8 cellular contexts compared by ENCODE assay signal in genomic region chr5:52787600-52788504, GRCh38. TPM values are rescaled to one million over a fixed set of nuclear protein-coding genes. Genes with fewer than 3 reads are reported as not detected.
DNase-seq lines count a peak whose midpoint lies in the region; ATAC-seq, FAIRE-seq and TF ChIP-seq lines count a peak whose summit lies in the region.

TSS of gene ITGA1 (plus strand) at chr5:52787916. CDS start at chr5:52788354, 438 bp downstream.
TSS of gene PELO (plus strand) at chr5:52787916. CDS start at chr5:52800395, 12,479 bp downstream.

- peaks cover 0 to 17% (median 8%) of the 10 kb centered on the region in 4 donors for H3K4me1 Mint-ChIP-seq in CD4-positive, CD25-positive, alpha-beta regulatory T cell

- peaks cover 62% of the 10 kb centered on the region for H3K27me3 Mint-ChIP-seq in CD4-positive, CD25-positive, alpha-beta regulatory T cell

- peaks cover 19% of the 10 kb centered on the region for H3K4me1 ChIP-seq in CD4-positive, CD25-positive, alpha-beta regulatory T cell (ENCODE audit: control insufficient read depth, insufficient read depth, low read length, poor library complexity, severe bottlenecking)
- H3K4me1 ChIP-seq in osteoblast (ENCODE audit: insufficient read depth, low read length), result peaks cover 22% of the 10 kb centered on the region

- H3K4me2 ChIP-seq in osteoblast (ENCODE audit: insufficient read depth, low read length), result peak within 1 kb of the TSS; percentile 94

- DNase-seq in CD4-positive, CD25-positive, alpha-beta regulatory T cell, result peak; percentile 5 to 32 (median 14)
- DNase-seq in GM19238 (ENCODE audit: insufficient read length, low spot score), result peak; percentile 19
- peak; percentile 95 for DNase-seq in RPMI7951 (ENCODE audit: low read depth)
- DNase-seq in activated naive CD4-positive, alpha-beta T cell treated with anti-CD3 and anti-CD28 coated beads, Interleukin-2, amount 50 U/mL, for 72 hours (ENCODE audit: low spot score in 2 of 2), result peak; percentile 51 to 81
- peak; percentile 82 for DNase-seq in glomerular visceral epithelial cell (ENCODE audit: extremely low spot score)
- peak; percentile 84 for DNase-seq in osteoblast (ENCODE audit: insufficient read length, low spot score, missing footprints)
- peak; percentile 83 for DNase-seq in urothelium cell line (ENCODE audit: low spot score)

- peaks cover 4% of the 10 kb centered on the region for H3K79me2 ChIP-seq in osteoblast (ENCODE audit: insufficient read depth, low read length)

- H3K9me3 ChIP-seq in CD4-positive, CD25-positive, alpha-beta regulatory T cell (ENCODE audit: control insufficient read depth in 2 of 2, low read length in 2 of 2), result no peaks in the 10 kb centered on the region
- no peaks in the 10 kb centered on the region for H3K9me3 ChIP-seq in osteoblast (ENCODE audit: low read depth, low read length)

- peak within 1 kb of the TSS in 1 of 3 donors; percentile 74 for H3K27ac Mint-ChIP-seq in CD4-positive, CD25-positive, alpha-beta regulatory T cell
- H3K27ac Mint-ChIP-seq in activated naive CD4-positive, alpha-beta T cell treated with anti-CD3 and anti-CD28 coated beads, Interleukin-2, amount 50 U/mL, for 72 hours, result peak within 1 kb of the TSS; percentile 34 to 90

- peak; percentile 20 for FAIRE-seq in urothelium cell line (lab: Jason Lieb, UNC)

- H3K27me3 ChIP-seq in CD4-positive, CD25-positive, alpha-beta regulatory T cell (ENCODE audit: control insufficient read depth, insufficient read depth, low read length), result peaks cover 50% of the 10 kb centered on the region
- H3K27me3 ChIP-seq in osteoblast (ENCODE audit: insufficient read depth, low read length), result no peaks in the 10 kb centered on the region

- TF ChIP-seq CTCF in osteoblast (IDR thresholded peaks at IDR 0.05; ENCODE audit: extremely low read depth, low read depth, low read length), result peak; percentile 14

- H3K4me3 Mint-ChIP-seq in CD4-positive, CD25-positive, alpha-beta regulatory T cell, result peak within 1 kb of the TSS; percentile 13 to 88 (median 85)

- no peaks in the 10 kb centered on the region for H3K36me3 ChIP-seq in CD4-positive, CD25-positive, alpha-beta regulatory T cell (ENCODE audit: control insufficient read depth, insufficient read depth, low read length)
- no peaks in the 10 kb centered on the region for H3K36me3 ChIP-seq in osteoblast (ENCODE audit: insufficient read depth, low read length)

- peak within 1 kb of the TSS; percentile 77 for H3K4me3 ChIP-seq in CD4-positive, CD25-positive, alpha-beta regulatory T cell (ENCODE audit: low read depth, low read length)
- peak within 1 kb of the TSS; percentile 85 for H3K4me3 ChIP-seq in osteoblast (ENCODE audit: insufficient read depth, low read length)

- H4K20me1 ChIP-seq in osteoblast (ENCODE audit: insufficient read depth, low read length), result no peaks in the 10 kb centered on the region

- no peak within 1 kb of the TSS for H3K27ac ChIP-seq in CD4-positive, CD25-positive, alpha-beta regulatory T cell (ENCODE audit: insufficient read depth, low read length, poor library complexity, severe bottlenecking)
- H3K27ac ChIP-seq in osteoblast (ENCODE audit: low read depth, low read length), result peak within 1 kb of the TSS; percentile 76

- peak within 1 kb of the TSS; percentile 96 for H2AFZ ChIP-seq in osteoblast (ENCODE audit: low read length)

- H3K36me3 Mint-ChIP-seq in CD4-positive, CD25-positive, alpha-beta regulatory T cell, result no peaks in the 10 kb centered on the region
- peaks cover 0 to 8% of the 10 kb centered on the region in 2 donors for H3K36me3 Mint-ChIP-seq in activated naive CD4-positive, alpha-beta T cell treated with anti-CD3 and anti-CD28 coated beads, Interleukin-2, amount 50 U/mL, for 72 hours

- ATAC-seq in CD4-positive, CD25-positive, alpha-beta regulatory T cell (ENCODE audit: low read depth in 2 of 2), result peak; percentile 40 to 53
- peak; percentile 67 for ATAC-seq in HG03342 (IDR thresholded peaks at IDR 0.05; ENCODE audit: unreplicated experiment)
- peak; percentile 85 to 86 for ATAC-seq in activated naive CD4-positive, alpha-beta T cell treated with anti-CD3 and anti-CD28 coated beads, Interleukin-2, amount 50 U/mL, for 72 hours

- H3K9me3 Mint-ChIP-seq in CD4-positive, CD25-positive, alpha-beta regulatory T cell, result no peaks in the 10 kb centered on the region
- no peaks in the 10 kb centered on the region for H3K9me3 Mint-ChIP-seq in activated naive CD4-positive, alpha-beta T cell treated with anti-CD3 and anti-CD28 coated beads, Interleukin-2, amount 50 U/mL, for 72 hours

RNA-seq across cellular contexts. Expression of gene ITGA1, which starts in this region (rescaled TPM):
- total RNA-seq in CD4-positive, CD25-positive, alpha-beta regulatory T cell, result 0.37 TPM
- polyA plus RNA-seq in CD4-positive, CD25-positive, alpha-beta regulatory T cell, result not detected
- 47.7 and 74.6 TPM in 2 replicates for total RNA-seq in RPMI7951 (2014; rRNA removed; shearing (Covaris generic))
- total RNA-seq in activated naive CD4-positive, alpha-beta T cell treated with anti-CD3 and anti-CD28 coated beads, Interleukin-2, amount 50 U/mL, for 72 hours, result 1 to 10 TPM; 6.0 TPM
- 28.6 and 31.8 TPM in 2 replicates for total RNA-seq in osteoblast

RNA-seq across cellular contexts. Expression of gene PELO, which starts in this region (rescaled TPM):
- 3.9 TPM for total RNA-seq in CD4-positive, CD25-positive, alpha-beta regulatory T cell
- polyA plus RNA-seq in CD4-positive, CD25-positive, alpha-beta regulatory T cell, result 1 to 10 TPM; 3.8 to 6.1 (median 4.7) TPM
- total RNA-seq in RPMI7951 (2014; rRNA removed; shearing (Covaris generic)), result 30.6 and 33.4 TPM in 2 replicates
- total RNA-seq in activated naive CD4-positive, alpha-beta T cell treated with anti-CD3 and anti-CD28 coated beads, Interleukin-2, amount 50 U/mL, for 72 hours, result 10 to 100 TPM; 17.5 to 23.0 TPM
- total RNA-seq in osteoblast, result 21.4 and 21.5 TPM in 2 replicates

Comparison
In these comparisons a context has a peak if more than half of its experiments do, and no peak if none do; other contexts are left out.
1. DNase-seq: peak in every context shown above with its lines; median percentile 95 in RPMI7951; 84 in osteoblast; 83 in urothelium cell line; 82 in glomerular visceral epithelial cell; 66 in activated naive CD4-positive, alpha-beta T cell treated with anti-CD3 and anti-CD28 coated beads, Interleukin-2, amount 50 U/mL, for 72 hours; 19 in GM19238; 14 in CD4-positive, CD25-positive, alpha-beta regulatory T cell.